Comparison of ENCODE assay signal across 26 cellular contexts in the genomic region with DNA sequence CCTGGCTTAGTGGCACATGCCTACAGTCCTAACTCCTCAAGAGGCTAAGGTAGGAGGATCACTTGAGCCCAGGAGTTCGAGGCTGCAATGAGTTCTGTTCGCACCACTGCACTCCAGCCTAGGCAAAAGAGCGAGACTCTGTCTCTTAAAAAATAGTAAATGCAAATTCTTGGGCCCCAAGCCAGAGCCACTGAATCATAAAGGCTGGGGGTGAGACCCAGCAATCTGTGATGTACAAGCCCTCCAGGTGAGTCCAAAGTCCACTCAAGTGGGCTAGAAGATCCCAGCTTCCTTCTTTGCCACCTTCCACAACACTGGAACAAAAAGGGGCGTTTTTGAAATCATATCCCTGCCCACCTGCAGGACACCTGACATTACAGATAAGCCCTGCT. TPM values are rescaled to one million over a fixed set of nuclear protein-coding genes. Genes with fewer than 3 reads are reported as not detected.
DNase-seq lines count a peak whose midpoint lies in the region; ATAC-seq, FAIRE-seq and TF ChIP-seq lines count a peak whose summit lies in the region.
"Had no signal": no experiment of that assay in that cellular context is flagged by ENCODE, and none has a peak within 500 bp of the region (broad histone marks: within the 10 kb centered on the region; RNA-seq: fewer than 3 reads in every experiment).

No MANE protein-coding gene starts in this region.

- H3K27me3 ChIP-seq in stomach: no peaks in the 10 kb centered on the region
- H3K27me3 ChIP-seq in ovary: no peaks in the 10 kb centered on the region
- H3K27me3 ChIP-seq in MG63: no peaks in the 10 kb centered on the region
- H3K27me3 ChIP-seq: cardiac muscle cell, right atrium auricular region, suprapubic skin, vagina had no signal

- DNase-seq in activated naive CD4-positive, alpha-beta T cell treated with anti-CD3 and anti-CD28 coated beads, Interleukin-2, amount 50 U/mL, for 72 hours (ENCODE audit: low spot score in 2 of 2): no peak
- no peak for DNase-seq in activated naive CD4-positive, alpha-beta T cell treated with anti-CD3 and anti-CD28 coated beads, Interleukin-2, amount 10 ng/mL, durations not matched to agents 7 days and 5 days
- peak; percentile 68 for DNase-seq in NAMALWA (ENCODE audit: low spot score)
- peak; percentile 53 for DNase-seq in germinal center (ENCODE audit: low spot score)
- DNase-seq in stomach: peak; percentile 56
- DNase-seq in ovary: no peak
- DNase-seq in kidney: no peak
- DNase-seq in MG63: no peak
- DNase-seq: activated CD4-positive, alpha-beta T cell treated with anti-CD3 and anti-CD28 coated beads for 48 hours; activated CD8-positive, alpha-beta memory T cell treated with anti-CD3 and anti-CD28 coated beads, Interleukin-2, amount 50 U/mL, for 4 hours; activated gamma-delta T cell; amniotic stem cell; immature natural killer cell; lower lobe of right lung; NCI-H1417; NCI-H524; SHP77 treated with DMSO at 0.1 percent for 48 hours had no signal

- peaks cover 81 to 100% (median 100%) of the 10 kb centered on the region in 4 donors for H3K36me3 ChIP-seq in stomach
- peaks cover 2% of the 10 kb centered on the region for H3K36me3 ChIP-seq in ovary
- peaks cover 38 to 53% of the 10 kb centered on the region in 2 donors for H3K36me3 ChIP-seq in kidney (ENCODE audit: control insufficient read depth in 1 of 2, insufficient read depth in 2 of 2, low read length in 2 of 2)
- H3K36me3 ChIP-seq in MG63: peaks cover 100% of the 10 kb centered on the region
- H3K36me3 ChIP-seq: cardiac muscle cell had no signal

- ATAC-seq in activated naive CD4-positive, alpha-beta T cell treated with anti-CD3 and anti-CD28 coated beads, Interleukin-2, amount 50 U/mL, for 72 hours: no peak
- ATAC-seq: GM23338 had no signal

- CTCF ChIA-PET in activated naive CD4-positive, alpha-beta T cell treated with anti-CD3 and anti-CD28 coated beads, Interleukin-2, amount 10 ng/mL, durations not matched to agents 7 days and 5 days (lab: Charles Lee): interaction anchor here (0.7 kb wide), 1 partner anchor 49 kb away, joined by 4 read pairs; no protein-coding TSS in a partner anchor

- no peaks in the 10 kb centered on the region for H3K9me3 Mint-ChIP-seq in activated naive CD4-positive, alpha-beta T cell treated with anti-CD3 and anti-CD28 coated beads, Interleukin-2, amount 50 U/mL, for 72 hours
- no peaks in the 10 kb centered on the region for H3K9me3 Mint-ChIP-seq in activated naive CD4-positive, alpha-beta T cell treated with anti-CD3 and anti-CD28 coated beads, Interleukin-2, amount 10 ng/mL, durations not matched to agents 7 days and 5 days
- H3K9me3 Mint-ChIP-seq: GM23338; immature natural killer cell; T-helper 1 cell treated with Interleukin-12 subunit alpha and Interleukin-12 subunit beta and Interleukin-4 antibody, amounts not matched to agents 30 μg/mL and 1 μg/mL, for 36 hours had no signal

- no peak for TF ChIP-seq CTCF in stomach (IDR thresholded peaks at IDR 0.05)
- TF ChIP-seq CTCF in ovary (IDR thresholded peaks at IDR 0.05): no peak
- no peak for TF ChIP-seq CTCF in kidney (IDR thresholded peaks at IDR 0.05; ENCODE audit: borderline replicate concordance, extremely low read depth, insufficient read depth)

- intact Hi-C loops in stomach (cut with DNase I; ENCODE audit: low total_unique reads) (no loop called here), ovary (cut with DNase I) (loop anchor here in 1 of 4 donors (5.0 kb wide), 1 partner anchor 60 kb away; no protein-coding TSS in a partner anchor), kidney (cut with DNase I) (no loop called here)

- H3K4me3 ChIP-seq in stomach (no peak overlapping the region), ovary (no peak overlapping the region), kidney (ENCODE audit: low read length in 2 of 2) (no peak overlapping the region), MG63 (no peak overlapping the region)
- H3K4me3 ChIP-seq: cardiac muscle cell, GM23338, lower lobe of right lung, right atrium auricular region, suprapubic skin, vagina had no signal

- H3K9me3 ChIP-seq in stomach (no peaks in the 10 kb centered on the region), ovary (no peaks in the 10 kb centered on the region), kidney (ENCODE audit: control insufficient read depth in 1 of 2, low read length in 2 of 2) (no peaks in the 10 kb centered on the region), MG63 (no peaks in the 10 kb centered on the region)
- H3K9me3 ChIP-seq: lower lobe of right lung, right atrium auricular region, suprapubic skin, vagina had no signal

- TF ChIP-seq POLR2A in stomach (IDR thresholded peaks at IDR 0.05) (no peak), ovary (IDR thresholded peaks at IDR 0.05) (no peak)

- no peak for FAIRE-seq in kidney (lab: Jason Lieb, UNC)
- FAIRE-seq: A204.1, D721Med had no signal

- H3K36me3 Mint-ChIP-seq in activated naive CD4-positive, alpha-beta T cell treated with anti-CD3 and anti-CD28 coated beads, Interleukin-2, amount 50 U/mL, for 72 hours: peaks cover 29 to 66% of the 10 kb centered on the region in 2 donors
- peaks cover 77% of the 10 kb centered on the region for H3K36me3 Mint-ChIP-seq in activated naive CD4-positive, alpha-beta T cell treated with anti-CD3 and anti-CD28 coated beads, Interleukin-2, amount 10 ng/mL, durations not matched to agents 7 days and 5 days

- H3K27me3 Mint-ChIP-seq in activated naive CD4-positive, alpha-beta T cell treated with anti-CD3 and anti-CD28 coated beads, Interleukin-2, amount 10 ng/mL, durations not matched to agents 7 days and 5 days: no peaks in the 10 kb centered on the region

- TF ChIP-seq EP300 in stomach (IDR thresholded peaks at IDR 0.05) (no peak), ovary (IDR thresholded peaks at IDR 0.05) (no peak)

- H3K4me1 Mint-ChIP-seq in activated naive CD4-positive, alpha-beta T cell treated with anti-CD3 and anti-CD28 coated beads, Interleukin-2, amount 10 ng/mL, durations not matched to agents 7 days and 5 days: peaks cover 5% of the 10 kb centered on the region

- H3K9ac ChIP-seq in kidney (ENCODE audit: low read length in 2 of 2): no peak overlapping the region

- H3K27ac ChIP-seq in stomach (peak overlapping the region in 4 of 5 donors; percentile 1 to 68 (median 49)), ovary (no peak overlapping the region), kidney (ENCODE audit: low read depth in 2 of 2, low read length in 2 of 2) (no peak overlapping the region)
- H3K27ac ChIP-seq: cardiac muscle cell, epithelial cell of prostate, lower lobe of right lung, right atrium auricular region, suprapubic skin, vagina had no signal

- H3K27ac Mint-ChIP-seq in activated naive CD4-positive, alpha-beta T cell treated with anti-CD3 and anti-CD28 coated beads, Interleukin-2, amount 50 U/mL, for 72 hours: peak overlapping the region; percentile 55 to 82
- H3K27ac Mint-ChIP-seq in activated naive CD4-positive, alpha-beta T cell treated with anti-CD3 and anti-CD28 coated beads, Interleukin-2, amount 10 ng/mL, durations not matched to agents 7 days and 5 days: no peak overlapping the region
- H3K27ac Mint-ChIP-seq: GM23338; T-helper 1 cell treated with Interleukin-12 subunit alpha and Interleukin-12 subunit beta and Interleukin-4 antibody, amounts not matched to agents 30 μg/mL and 1 μg/mL, for 36 hours had no signal

- H3K4me3 Mint-ChIP-seq in activated naive CD4-positive, alpha-beta T cell treated with anti-CD3 and anti-CD28 coated beads, Interleukin-2, amount 10 ng/mL, durations not matched to agents 7 days and 5 days: no peak overlapping the region
- H3K4me3 Mint-ChIP-seq: GM23338; immature natural killer cell; T-helper 1 cell treated with Interleukin-12 subunit alpha and Interleukin-12 subunit beta and Interleukin-4 antibody, amounts not matched to agents 30 μg/mL and 1 μg/mL, for 36 hours had no signal

- 65 to 73% (median 70%) methylated on average over 4 of the region's 4 CpGs for WGBS in stomach, 5 donors
- WGBS in ovary, 3 donors: 91 to 94% (median 94%) methylated on average over 4 of the region's 4 CpGs

- peaks cover 0 to 42% (median 10%) of the 10 kb centered on the region in 4 donors for H3K4me1 ChIP-seq in stomach
- H3K4me1 ChIP-seq in ovary (ENCODE audit: insufficient read depth): no peaks in the 10 kb centered on the region
- no peaks in the 10 kb centered on the region for H3K4me1 ChIP-seq in kidney (ENCODE audit: control insufficient read depth in 1 of 2, insufficient read depth in 1 of 2, low read depth in 1 of 2, low read length in 2 of 2)
- H3K4me1 ChIP-seq: lower lobe of right lung, right atrium auricular region, suprapubic skin had no signal

RNA-seq across cellular contexts. Expression of gene TRIM25, which starts 16.9 kb away (rescaled TPM):
- total RNA-seq in activated naive CD4-positive, alpha-beta T cell treated with anti-CD3 and anti-CD28 coated beads, Interleukin-2, amount 50 U/mL, for 72 hours: 100 to 1,000 TPM; 139 to 215 TPM
- total RNA-seq in stomach (100 to 1,000 TPM in 1 of 5 donors, 10 to 100 TPM in 4; 18.0 to 657 (median 76.7) TPM), ovary (10 to 100 TPM; 23.6 to 57.6 (median 45.9) TPM), kidney (62.3 TPM)
- polyA plus RNA-seq in stomach (10 to 100 TPM in 2 of 3 donors, 1 to 10 TPM in 1; 7.2 to 11.7 (median 10.0) TPM), ovary (10 to 100 TPM; 12.5 to 71.7 TPM), kidney (ENCODE audit: insufficient read depth, low read depth, low replicate concordance) (8.4 TPM)
- total RNA-seq in MG63 (2014; rRNA removed; shearing (Covaris generic); ENCODE audit: low replicate concordance): 12.3 and 13.6 TPM in 2 replicates

Comparison
In these comparisons a context has a peak if more than half of its experiments do, and no peak if none do; other contexts are left out.
1. DNase-seq: peak in NAMALWA (single experiment), germinal center (single experiment) and stomach (single experiment); none in activated naive CD4-positive, alpha-beta T cell treated with anti-CD3 and anti-CD28 coated beads, Interleukin-2, amount 50 U/mL, for 72 hours (0 of 2), activated naive CD4-positive, alpha-beta T cell treated with anti-CD3 and anti-CD28 coated beads, Interleukin-2, amount 10 ng/mL, durations not matched to agents 7 days and 5 days (single experiment), ovary (0 of 5), kidney (single experiment) and MG63 (single experiment).
2. H3K27ac ChIP-seq: peak in stomach (4 of 5); none in ovary (0 of 2) and kidney (0 of 2).